Comparison of ENCODE assay signal across 1 cellular context in the genomic region with DNA sequence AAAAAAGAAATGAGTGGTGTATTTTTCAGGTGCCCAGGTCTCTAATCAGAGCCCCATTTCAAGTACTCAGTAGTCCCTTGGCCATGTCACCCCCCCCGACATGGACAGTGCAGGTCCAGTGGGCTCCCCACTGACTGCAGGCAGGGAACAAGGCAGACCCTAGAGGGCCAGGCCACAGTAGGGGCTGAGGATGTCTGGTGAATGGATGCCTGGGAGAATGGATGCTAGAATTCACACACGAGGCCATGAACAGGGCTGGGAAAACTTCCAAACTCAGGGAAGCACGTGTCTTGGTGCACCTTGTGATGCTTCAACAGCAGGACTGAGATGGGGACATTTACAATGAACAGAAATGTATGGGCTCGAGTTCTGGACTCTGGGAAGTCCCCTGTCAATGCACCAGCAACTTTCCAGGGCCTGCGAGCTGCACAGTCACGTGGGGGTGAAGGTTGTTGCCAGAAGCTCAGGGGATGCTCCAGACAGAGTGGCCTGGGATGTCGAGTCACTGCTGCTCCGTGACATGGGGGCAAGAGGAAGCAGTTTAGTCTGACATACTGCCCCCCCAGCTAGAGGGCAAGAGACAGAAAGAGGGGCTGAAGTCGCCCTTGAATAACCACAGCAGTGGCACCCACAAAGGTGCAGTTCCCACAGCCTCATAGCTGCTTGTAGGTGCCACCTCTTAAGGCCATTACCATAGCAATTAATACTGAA.
A peak's percentile ranks its signal among the peaks of the same experiment; 100 is the strongest.
TF ChIP-seq lines count a peak whose summit lies in the region.

No MANE protein-coding gene starts in this region.

TF ChIP-seq in GM12878, 131 proteins besides CTCF, POLR2A, EP300 and RAD21 (continued from another document):
- TF ChIP-seq CEBPZ (IDR thresholded peaks at IDR 0.05; ENCODE audit: low read depth, low read length): no peak
- TF ChIP-seq E4F1 (IDR thresholded peaks at IDR 0.05; ENCODE audit: borderline replicate concordance, partially characterized antibody): no peak
- no peak for TF ChIP-seq TCF3 (IDR thresholded peaks at IDR 0.05; ENCODE audit: borderline replicate concordance, insufficient read depth, low read depth, low read length)
- no peak for TF ChIP-seq NFXL1 (IDR thresholded peaks at IDR 0.05; ENCODE audit: borderline replicate concordance)
- TF ChIP-seq BCL3 (IDR thresholded peaks at IDR 0.05; ENCODE audit: borderline replicate concordance, insufficient read depth, low read depth, low read length, poor library complexity, severe bottlenecking): no peak
- TF ChIP-seq BCLAF1 (IDR thresholded peaks at IDR 0.05): no peak
- TF ChIP-seq, protein P1, sequence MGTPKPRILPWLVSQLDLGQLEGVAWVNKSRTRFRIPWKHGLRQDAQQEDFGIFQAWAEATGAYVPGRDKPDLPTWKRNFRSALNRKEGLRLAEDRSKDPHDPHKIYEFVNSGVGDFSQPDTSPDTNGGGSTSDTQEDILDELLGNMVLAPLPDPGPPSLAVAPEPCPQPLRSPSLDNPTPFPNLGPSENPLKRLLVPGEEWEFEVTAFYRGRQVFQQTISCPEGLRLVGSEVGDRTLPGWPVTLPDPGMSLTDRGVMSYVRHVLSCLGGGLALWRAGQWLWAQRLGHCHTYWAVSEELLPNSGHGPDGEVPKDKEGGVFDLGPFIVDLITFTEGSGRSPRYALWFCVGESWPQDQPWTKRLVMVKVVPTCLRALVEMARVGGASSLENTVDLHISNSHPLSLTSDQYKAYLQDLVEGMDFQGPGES (IDR thresholded peaks at IDR 0.05): no peak
- TF ChIP-seq, protein P2, sequence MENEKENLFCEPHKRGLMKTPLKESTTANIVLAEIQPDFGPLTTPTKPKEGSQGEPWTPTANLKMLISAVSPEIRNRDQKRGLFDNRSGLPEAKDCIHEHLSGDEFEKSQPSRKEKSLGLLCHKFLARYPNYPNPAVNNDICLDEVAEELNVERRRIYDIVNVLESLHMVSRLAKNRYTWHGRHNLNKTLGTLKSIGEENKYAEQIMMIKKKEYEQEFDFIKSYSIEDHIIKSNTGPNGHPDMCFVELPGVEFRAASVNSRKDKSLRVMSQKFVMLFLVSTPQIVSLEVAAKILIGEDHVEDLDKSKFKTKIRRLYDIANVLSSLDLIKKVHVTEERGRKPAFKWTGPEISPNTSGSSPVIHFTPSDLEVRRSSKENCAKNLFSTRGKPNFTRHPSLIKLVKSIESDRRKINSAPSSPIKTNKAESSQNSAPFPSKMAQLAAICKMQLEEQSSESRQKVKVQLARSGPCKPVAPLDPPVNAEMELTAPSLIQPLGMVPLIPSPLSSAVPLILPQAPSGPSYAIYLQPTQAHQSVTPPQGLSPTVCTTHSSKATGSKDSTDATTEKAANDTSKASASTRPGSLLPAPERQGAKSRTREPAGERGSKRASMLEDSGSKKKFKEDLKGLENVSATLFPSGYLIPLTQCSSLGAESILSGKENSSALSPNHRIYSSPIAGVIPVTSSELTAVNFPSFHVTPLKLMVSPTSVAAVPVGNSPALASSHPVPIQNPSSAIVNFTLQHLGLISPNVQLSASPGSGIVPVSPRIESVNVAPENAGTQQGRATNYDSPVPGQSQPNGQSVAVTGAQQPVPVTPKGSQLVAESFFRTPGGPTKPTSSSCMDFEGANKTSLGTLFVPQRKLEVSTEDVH (IDR thresholded peaks at IDR 0.05; ENCODE audit: low read depth, partially characterized antibody): no peak
- no peak for TF ChIP-seq SMARCA5 (IDR thresholded peaks at IDR 0.05)
- TF ChIP-seq TCF12 (IDR thresholded peaks at IDR 0.05; ENCODE audit: low read depth, low read length): no peak
- TF ChIP-seq RELA (IDR thresholded peaks at IDR 0.05; ENCODE audit: borderline replicate concordance, partially characterized antibody): peak; percentile 74
- no peak for TF ChIP-seq HDAC6 (IDR thresholded peaks at IDR 0.05; ENCODE audit: unreplicated experiment)
- 0 out of 2 replicates have a peak, but pooled peaks have one; percentile 13 for TF ChIP-seq NR2F1 (conservative IDR thresholded peaks at IDR 0.05)
TF ChIP-seq in GM12878: peak in this region for 14.
